In the genomic region with DNA sequence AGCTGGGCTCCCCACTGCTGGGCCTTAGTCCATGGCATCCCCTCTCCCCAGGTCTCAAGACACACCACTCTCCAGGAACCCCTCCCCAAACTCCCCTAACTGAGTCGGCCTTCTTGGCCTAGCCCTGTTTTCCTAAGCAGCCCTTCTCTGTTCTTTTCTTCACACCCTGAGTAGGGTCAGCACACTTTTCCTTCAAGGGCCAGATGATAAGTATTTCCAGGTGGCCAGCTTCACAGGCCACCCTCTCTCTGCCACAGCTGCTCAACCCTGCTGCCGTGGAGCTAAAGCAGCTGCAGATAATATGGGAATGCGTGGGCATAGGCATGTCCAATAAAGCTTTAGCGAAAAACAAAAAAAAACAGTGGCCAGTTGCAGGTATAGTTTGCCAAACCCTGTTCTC, we compare ENCODE assay signal across 24 cellular contexts. TPM values are rescaled to one million over a fixed set of nuclear protein-coding genes. Genes with fewer than 3 reads are reported as not detected.
DNase-seq lines count a peak whose midpoint lies in the region; ATAC-seq and TF ChIP-seq lines count a peak whose summit lies in the region.
"Had no signal": no experiment of that assay in that cellular context is flagged by ENCODE, and none has a peak within 500 bp of the region (broad histone marks: within the 10 kb centered on the region; RNA-seq: fewer than 3 reads in every experiment).

No MANE protein-coding gene starts in this region.

- H2BK15ac ChIP-seq in IMR-90 (ENCODE audit: low read depth, low read length) = no peak overlapping the region

- H3K9me1 ChIP-seq in IMR-90 (ENCODE audit: insufficient read depth, low read length) = peaks cover 24% of the 10 kb centered on the region

- no peak overlapping the region; the same call in 1 of the 2 replicates for H3K18ac ChIP-seq in IMR-90 (ENCODE audit: low read depth, low read length)

- H3K9ac ChIP-seq in IMR-90 (ENCODE audit: low read depth, low read length) (no peak overlapping the region), endodermal cell (ENCODE audit: extremely low read depth, low read length, poor library complexity, severe bottlenecking) (no peak overlapping the region), neural progenitor cell (no peak overlapping the region)
- H3K9ac ChIP-seq: GM23248, SK-N-SH had no signal

- H3K4me3 ChIP-seq in IMR-90 (ENCODE audit: insufficient read depth, low read depth, low read length) = no peak overlapping the region
- H3K4me3 ChIP-seq in endodermal cell (ENCODE audit: low read length) = no peak overlapping the region
- no peak overlapping the region for H3K4me3 ChIP-seq in neural progenitor cell
- H3K4me3 ChIP-seq: GM23248, heart left ventricle, tibial artery had no signal

- no peak overlapping the region for H2AK5ac ChIP-seq in IMR-90 (ENCODE audit: low read depth, low read length)

- no peak overlapping the region for H2BK20ac ChIP-seq in IMR-90 (ENCODE audit: low read depth, low read length)

- H3K27me3 Mint-ChIP-seq in CD4-positive, alpha-beta T cell = no peaks in the 10 kb centered on the region
- H3K27me3 Mint-ChIP-seq in endodermal cell (ENCODE audit: insufficient read depth) (no peaks in the 10 kb centered on the region), neural progenitor cell (ENCODE audit: insufficient read depth, low read depth) (peaks cover 2% of the 10 kb centered on the region)
- H3K27me3 Mint-ChIP-seq: activated CD4-positive, alpha-beta T cell treated with anti-CD3 and anti-CD28 coated beads for 36 hours; IgD-negative memory B cell had no signal

- H2BK5ac ChIP-seq in IMR-90 (ENCODE audit: low read depth, low read length, poor library complexity, severe bottlenecking) = no peak overlapping the region

- H3K79me2 ChIP-seq in neural progenitor cell (ENCODE audit: low read depth) = peaks cover 66% of the 10 kb centered on the region

- no peaks in the 10 kb centered on the region for H3F3A ChIP-seq in neural progenitor cell (ENCODE audit: low read depth)

- H3K4me3 Mint-ChIP-seq in CD4-positive, alpha-beta T cell = no peak overlapping the region
- no peak overlapping the region for H3K4me3 Mint-ChIP-seq in endodermal cell
- no peak overlapping the region for H3K4me3 Mint-ChIP-seq in neural progenitor cell
- H3K4me3 Mint-ChIP-seq: activated CD4-positive, alpha-beta T cell treated with anti-CD3 and anti-CD28 coated beads for 36 hours; IgD-negative memory B cell had no signal

- no peak overlapping the region for H2AFZ ChIP-seq in IMR-90 (replicated peaks; ENCODE audit: low read length, poor library complexity)
- no peak overlapping the region for H2AFZ ChIP-seq in neural progenitor cell (replicated peaks)
- H2AFZ ChIP-seq: GM23248 had no signal

- DNase-seq in CD4-positive, alpha-beta T cell = peak in 1 of 10 experiments; percentile 26
- DNase-seq in IMR-90 (peak; percentile 10), endodermal cell (no peak), neural progenitor cell (ENCODE audit: low spot score) (no peak), SHP77 (lab: John Stamatoyannopoulos, UW) (no peak), T-helper 9 cell (no peak), NCI-H1436 treated with DMSO at 0.1 percent for 48 hours (lab: John Stamatoyannopoulos, UW) (no peak)
- DNase-seq: activated CD4-positive, alpha-beta T cell treated with anti-CD3 and anti-CD28 coated beads for 36 hours; effector memory CD4-positive, alpha-beta T cell; GM23248; heart left ventricle; islet precursor cell; midbrain; NCI-H2081; NCI-H526; SK-N-SH; small intestine had no signal

- H4K8ac ChIP-seq in IMR-90 (ENCODE audit: low read depth in 2 of 2, low read length in 2 of 2) = no peak overlapping the region

- H3K56ac ChIP-seq in IMR-90 (ENCODE audit: extremely low read depth, insufficient read depth, low read length) = no peak overlapping the region

- no peaks in the 10 kb centered on the region for H3K9me3 Mint-ChIP-seq in CD4-positive, alpha-beta T cell
- H3K9me3 Mint-ChIP-seq in endodermal cell (no peaks in the 10 kb centered on the region), neural progenitor cell (peaks cover 4% of the 10 kb centered on the region)
- H3K9me3 Mint-ChIP-seq: activated naive CD4-positive, alpha-beta T cell treated with anti-CD3 and anti-CD28 coated beads, Interleukin-2, amount 50 U/mL, for 72 hours; IgD-negative memory B cell had no signal

- CTCF ChIA-PET in CD4-positive, alpha-beta T cell (lab: Charles Lee) = no interaction called here
- CTCF ChIA-PET in IMR-90 (lab: Yijun Ruan, JAX) = no interaction called here

- peaks cover 53% of the 10 kb centered on the region for H4K20me1 ChIP-seq in IMR-90 (ENCODE audit: insufficient read depth, low read length)
- H4K20me1 ChIP-seq in neural progenitor cell (ENCODE audit: low read depth) = peaks cover 39% of the 10 kb centered on the region

- H3K4me1 Mint-ChIP-seq in CD4-positive, alpha-beta T cell (ENCODE audit: low read depth) = peaks cover 35% of the 10 kb centered on the region
- H3K4me1 Mint-ChIP-seq in endodermal cell = no peaks in the 10 kb centered on the region
- peaks cover 8% of the 10 kb centered on the region for H3K4me1 Mint-ChIP-seq in neural progenitor cell

- no peaks in the 10 kb centered on the region for H3K9me3 ChIP-seq in CD4-positive, alpha-beta T cell (ENCODE audit: control insufficient read depth, low read length)
- H3K9me3 ChIP-seq in IMR-90 (ENCODE audit: control insufficient read depth, insufficient read depth, low read length) (no peaks in the 10 kb centered on the region), endodermal cell (ENCODE audit: control insufficient read depth, low read length) (no peaks in the 10 kb centered on the region), neural progenitor cell (ENCODE audit: low read depth) (no peaks in the 10 kb centered on the region)
- H3K9me3 ChIP-seq: heart left ventricle, SK-N-SH, tibial artery had no signal

- peaks cover 37% of the 10 kb centered on the region for H3K36me3 Mint-ChIP-seq in CD4-positive, alpha-beta T cell (ENCODE audit: low read depth)
- peaks cover 22% of the 10 kb centered on the region for H3K36me3 Mint-ChIP-seq in endodermal cell (ENCODE audit: low read depth)
- peaks cover 11% of the 10 kb centered on the region for H3K36me3 Mint-ChIP-seq in neural progenitor cell
- H3K36me3 Mint-ChIP-seq: activated naive CD4-positive, alpha-beta T cell treated with anti-CD3 and anti-CD28 coated beads, Interleukin-2, amount 50 U/mL, for 72 hours had no signal

- in situ Hi-C loops in IMR-90 (cut with MboI; ENCODE audit: low sequenced_read_pairs) = no loop called here

- H3K4ac ChIP-seq in IMR-90 (ENCODE audit: low read depth, low read length) = no peak overlapping the region

- H4K91ac ChIP-seq in IMR-90 (ENCODE audit: insufficient read depth, low read depth, low read length) = no peak overlapping the region

- POLR2A ChIA-PET in CD4-positive, alpha-beta T cell (lab: Charles Lee) = no interaction called here
- POLR2A ChIA-PET in IMR-90 (lab: Charles Lee; ENCODE audit: unreplicated experiment) = interaction anchor here (0.6 kb wide), 1 partner anchor 17 kb away, joined by 4 read pairs; no protein-coding TSS in a partner anchor

- H3K14ac ChIP-seq in IMR-90 (replicated peaks; ENCODE audit: low read depth, low read length) = no peak overlapping the region

- H3K79me1 ChIP-seq in IMR-90 (ENCODE audit: low read depth in 1 of 2, low read length in 2 of 2) = peaks cover 38 to 77% of the 10 kb centered on the region in 2 experiments

- no peak overlapping the region for H3K23ac ChIP-seq in IMR-90 (ENCODE audit: low read depth, low read length)

- H4K5ac ChIP-seq in IMR-90 (ENCODE audit: low read depth, low read length) = no peak overlapping the region

- 0% methylated on average over 1 of the region's 4 CpGs; no CpG with 5 or more reads in 1 of the 2 experiments for WGBS in IMR-90 (ENCODE audit: extremely low coverage in 2 of 2, insufficient read length in 1 of 2), 2 experiments
- 96 to 100% methylated on average over 3 to 4 of the region's 4 CpGs for WGBS in endodermal cell (ENCODE audit: insufficient coverage in 1 of 2, insufficient read length in 1 of 2), 2 experiments

- TF ChIP-seq RAD21 in IMR-90 (IDR thresholded peaks at IDR 0.05; ENCODE audit: low read length) = no peak

- H3K4me2 ChIP-seq in IMR-90 (ENCODE audit: low read depth, low read length) = no peak overlapping the region
- no peak overlapping the region for H3K4me2 ChIP-seq in neural progenitor cell
- H3K4me2 ChIP-seq: SK-N-SH had no signal

- no peaks in the 10 kb centered on the region for H3K27me3 ChIP-seq in CD4-positive, alpha-beta T cell (ENCODE audit: control insufficient read depth, insufficient read depth, low read length)
- no peaks in the 10 kb centered on the region for H3K27me3 ChIP-seq in IMR-90 (ENCODE audit: control insufficient read depth, insufficient read depth, low read length)
- H3K27me3 ChIP-seq in endodermal cell (ENCODE audit: control insufficient read depth, insufficient read depth, low read length, poor library complexity, severe bottlenecking) = no peaks in the 10 kb centered on the region
- no peaks in the 10 kb centered on the region for H3K27me3 ChIP-seq in neural progenitor cell
- H3K27me3 ChIP-seq: heart left ventricle, tibial artery had no signal

- no peaks in the 10 kb centered on the region for H3K36me3 ChIP-seq in IMR-90 (ENCODE audit: control insufficient read depth, insufficient read depth, low read length)
- peaks cover 18% of the 10 kb centered on the region for H3K36me3 ChIP-seq in endodermal cell (ENCODE audit: control insufficient read depth, insufficient read depth, low read length)
- H3K36me3 ChIP-seq in neural progenitor cell = no peaks in the 10 kb centered on the region
- H3K36me3 ChIP-seq: tibial artery had no signal

- no peak overlapping the region for H2AK9ac ChIP-seq in IMR-90 (replicated peaks; ENCODE audit: low read depth, low read length, poor library complexity)

- H2BK120ac ChIP-seq in IMR-90 (ENCODE audit: low read depth, low read length) = no peak overlapping the region

- no TSS peak for BruUV-seq in IMR-90 (replicated peaks; lab: Mats Ljungman, UMichigan)

- H3K4me1 ChIP-seq in IMR-90 (ENCODE audit: control insufficient read depth, insufficient read depth, low read length) (peaks cover 5% of the 10 kb centered on the region; the same call in 1 of the 2 replicates), endodermal cell (ENCODE audit: control insufficient read depth, insufficient read depth, low read length) (no peaks in the 10 kb centered on the region), neural progenitor cell (no peaks in the 10 kb centered on the region)

- intact Hi-C loops in CD4-positive, alpha-beta T cell (cut with DNase I, micrococcal nuclease) = no loop called here
- intact Hi-C loops in IMR-90 (cut with micrococcal nuclease) = no loop called here

- TF ChIP-seq POLR2A in IMR-90 (IDR thresholded peaks at IDR 0.05; ENCODE audit: low read depth, low read length) = no peak

- dilution Hi-C loops in IMR-90 (cut with HindIII; ENCODE audit: low sequenced_read_pairs, unreplicated experiment) = no loop called here

- peak overlapping the region; percentile 62 for H3K27ac Mint-ChIP-seq in CD4-positive, alpha-beta T cell
- H3K27ac Mint-ChIP-seq in endodermal cell = peak overlapping the region; percentile 3
- H3K27ac Mint-ChIP-seq in neural progenitor cell = peak overlapping the region; percentile 57
- H3K27ac Mint-ChIP-seq: activated CD4-positive, alpha-beta T cell treated with anti-CD3 and anti-CD28 coated beads for 36 hours; IgD-negative memory B cell had no signal

- no peak overlapping the region for H3K27ac ChIP-seq in CD4-positive, alpha-beta T cell (ENCODE audit: low read depth, low read length)
- H3K27ac ChIP-seq in IMR-90 (ENCODE audit: insufficient read depth, low read length) = no peak overlapping the region
- H3K27ac ChIP-seq in endodermal cell (ENCODE audit: low read depth, low read length) = no peak overlapping the region
- no peak overlapping the region for H3K27ac ChIP-seq in neural progenitor cell
- H3K27ac ChIP-seq: GM23248, tibial artery had no signal

- no peak for TF ChIP-seq CTCF in CD4-positive, alpha-beta T cell (IDR thresholded peaks at IDR 0.05)
- TF ChIP-seq CTCF in IMR-90 (conservative IDR thresholded peaks at IDR 0.05; ENCODE audit: low read depth, low read length) = no peak
- TF ChIP-seq CTCF in endodermal cell (conservative IDR thresholded peaks at IDR 0.05) = no peak
- no peak for TF ChIP-seq CTCF in neural progenitor cell (IDR thresholded peaks at IDR 0.05)

- no peak for ATAC-seq in CD4-positive, alpha-beta T cell (ENCODE audit: poor library complexity)
- peak; percentile 24; the same call in 1 of the 2 replicates for ATAC-seq in IMR-90 (ENCODE audit: low read depth)
- ATAC-seq in HG03571 (IDR thresholded peaks at IDR 0.05; ENCODE audit: unreplicated experiment) = no peak
- ATAC-seq: activated CD4-positive, alpha-beta T cell treated with anti-CD3 and anti-CD28 coated beads for 36 hours; activated naive CD4-positive, alpha-beta T cell treated with anti-CD3 and anti-CD28 coated beads, Interleukin-2, amount 50 U/mL, for 72 hours had no signal

RNA-seq across cellular contexts. Expression of gene DGCR2, which starts 24.1 kb away (rescaled TPM):
- total RNA-seq in CD4-positive, alpha-beta T cell = 10 to 100 TPM; 31.9 to 35.5 TPM
- total RNA-seq in IMR-90 (2012; rRNA removed) (17.2 and 18.6 TPM in 2 replicates), endodermal cell (10 to 100 TPM; 54.6 to 62.9 TPM), neural progenitor cell (ENCODE audit: low replicate concordance) (20.6 and 50.9 TPM in 2 replicates)
- 33.5 and 35.4 TPM in 2 replicates for polyA plus RNA-seq in IMR-90 (2012; rRNA removed)
- 29.9 and 40.0 TPM in 2 replicates for polyA plus RNA-seq in IMR-90 (2012; cell fraction: cytosol; rRNA removed)
- 21.0 and 41.5 TPM in 2 replicates for polyA plus RNA-seq in IMR-90 (2012; cell fraction: nucleus; rRNA removed; ENCODE audit: low replicate concordance)
- polyA plus RNA-seq in endodermal cell (2013, experiment 1 of 2) = 47.4 TPM
- 41.6 TPM for polyA plus RNA-seq in endodermal cell (2013, experiment 2 of 2)

RNA-seq across cellular contexts. Expression of gene TSSK2, which starts 33.0 kb away (rescaled TPM):
- under 1 TPM in 1 of 2 experiments, not detected in 1; 0.31 TPM for total RNA-seq in CD4-positive, alpha-beta T cell
- total RNA-seq in IMR-90 (2012; rRNA removed) = not detected in 2 replicates
- polyA plus RNA-seq in IMR-90 (2012; rRNA removed) = not detected in 2 replicates
- polyA plus RNA-seq in IMR-90 (2012; cell fraction: cytosol; rRNA removed) = not detected in 2 replicates
- polyA plus RNA-seq in IMR-90 (2012; cell fraction: nucleus; rRNA removed; ENCODE audit: low replicate concordance) = not detected in 2 replicates
- total RNA-seq in endodermal cell = not detected
- polyA plus RNA-seq in endodermal cell (2013, experiment 1 of 2) = not detected
- polyA plus RNA-seq in endodermal cell (2013, experiment 2 of 2) = not detected
- not detected in 2 replicates for total RNA-seq in neural progenitor cell (ENCODE audit: low replicate concordance)
- total RNA-seq: activated CD4-positive, alpha-beta T cell treated with anti-CD3 and anti-CD28 coated beads for 36 hours; activated naive CD4-positive, alpha-beta T cell treated with anti-CD3 and anti-CD28 coated beads, Interleukin-2, amount 50 U/mL, for 72 hours; cardiac septum; fibroblast of lung; GM23248 had no signal
- polyA plus RNA-seq: fibroblast of lung, GM23248, IgD-negative memory B cell, SK-N-SH had no signal

RNA-seq across cellular contexts. Expression of gene ESS2, which starts 46.3 kb away (rescaled TPM):
- total RNA-seq in CD4-positive, alpha-beta T cell = 10 to 100 TPM; 56.1 to 58.0 TPM
- total RNA-seq in IMR-90 (2012; rRNA removed) = 13.4 and 16.7 TPM in 2 replicates
- polyA plus RNA-seq in IMR-90 (2012; rRNA removed) = 17.3 and 18.3 TPM in 2 replicates
- 19.4 and 22.2 TPM in 2 replicates for polyA plus RNA-seq in IMR-90 (2012; cell fraction: cytosol; rRNA removed)
- 22.1 and 33.4 TPM in 2 replicates for polyA plus RNA-seq in IMR-90 (2012; cell fraction: nucleus; rRNA removed; ENCODE audit: low replicate concordance)
- total RNA-seq in endodermal cell = 10 to 100 TPM; 14.5 to 14.8 TPM
- 17.1 TPM for polyA plus RNA-seq in endodermal cell (2013, experiment 1 of 2)
- 15.0 TPM for polyA plus RNA-seq in endodermal cell (2013, experiment 2 of 2)
- total RNA-seq in neural progenitor cell (ENCODE audit: low replicate concordance) = 7.2 and 12.5 TPM in 2 replicates

RNA-seq across cellular contexts. Expression of gene GSC2, which starts 51.9 kb away (rescaled TPM):
- not detected for total RNA-seq in CD4-positive, alpha-beta T cell
- total RNA-seq in IMR-90 (2012; rRNA removed) = not detected in 2 replicates
- polyA plus RNA-seq in IMR-90 (2012; rRNA removed) = not detected in 2 replicates
- not detected in 2 replicates for polyA plus RNA-seq in IMR-90 (2012; cell fraction: cytosol; rRNA removed)
- not detected in 2 replicates for polyA plus RNA-seq in IMR-90 (2012; cell fraction: nucleus; rRNA removed; ENCODE audit: low replicate concordance)
- not detected for total RNA-seq in endodermal cell
- polyA plus RNA-seq in endodermal cell (2013, experiment 1 of 2) = not detected
- not detected for polyA plus RNA-seq in endodermal cell (2013, experiment 2 of 2)
- total RNA-seq in neural progenitor cell (ENCODE audit: low replicate concordance) = not detected in 2 replicates
- total RNA-seq: activated CD4-positive, alpha-beta T cell treated with anti-CD3 and anti-CD28 coated beads for 36 hours; activated naive CD4-positive, alpha-beta T cell treated with anti-CD3 and anti-CD28 coated beads, Interleukin-2, amount 50 U/mL, for 72 hours; cardiac septum; fibroblast of lung; GM23248; heart left ventricle; omental fat pad had no signal
- polyA plus RNA-seq: fibroblast of lung, GM23248, heart left ventricle, IgD-negative memory B cell, SK-N-SH, small intestine had no signal

Comparison
In these comparisons a context has a peak if more than half of its experiments do, and no peak if none do; other contexts are left out.
1. H3K27ac Mint-ChIP-seq: peak in every context shown above with its lines; median percentile 62 in CD4-positive, alpha-beta T cell; 57 in neural progenitor cell; 3 in endodermal cell.